Comparison of ENCODE assay signal across 14 cellular contexts in genomic region chr14:51445001-51445390, GRCh38.
DNase-seq lines count a peak whose midpoint lies in the region; ATAC-seq and TF ChIP-seq lines count a peak whose summit lies in the region.
"Had no signal": no experiment of that assay in that cellular context is flagged by ENCODE, and none has a peak within 500 bp of the region (broad histone marks: within the 10 kb centered on the region; RNA-seq: fewer than 3 reads in every experiment).

No MANE protein-coding gene starts in this region.

- H3K27ac Mint-ChIP-seq in neural crest cell (ENCODE audit: unreplicated experiment) = no peak overlapping the region
- H3K27ac Mint-ChIP-seq: CD8-positive, alpha-beta T cell had no signal

- no peaks in the 10 kb centered on the region for H3K9me3 Mint-ChIP-seq in neural crest cell
- H3K9me3 Mint-ChIP-seq: CD8-positive, alpha-beta T cell had no signal

- TF ChIP-seq CTCF in fibroblast of the aortic adventitia (IDR thresholded peaks at IDR 0.05; ENCODE audit: insufficient read depth, low read length) (no peak), neural crest cell (conservative IDR thresholded peaks at IDR 0.05) (no peak), WERI-Rb-1 (IDR thresholded peaks at IDR 0.05; ENCODE audit: low read depth, low read length) (no peak)

- DNase-seq in NCI-H446 treated with DMSO at 0.1 percent for 48 hours (lab: John Stamatoyannopoulos, UW) (peak; percentile 64), astrocyte of the hippocampus (ENCODE audit: low read depth, low spot score) (peak; percentile 48), fibroblast of the aortic adventitia (ENCODE audit: low read depth) (peak; percentile 67), neural crest cell (ENCODE audit: low read depth, low spot score) (no peak), left ventricle myocardium superior (no peak), WERI-Rb-1 (no peak)
- DNase-seq: BE2C; CD8-positive, alpha-beta T cell; GM23248 had no signal

- H3K36me3 ChIP-seq in WERI-Rb-1 = no peaks in the 10 kb centered on the region
- H3K36me3 ChIP-seq: BE2C had no signal

- no peaks in the 10 kb centered on the region for H3K27me3 ChIP-seq in WERI-Rb-1 (ENCODE audit: insufficient read depth, low read depth, severe bottlenecking)
- H3K27me3 ChIP-seq: BE2C had no signal

- no peaks in the 10 kb centered on the region for H3K36me3 Mint-ChIP-seq in neural crest cell (ENCODE audit: low read depth)
- H3K36me3 Mint-ChIP-seq: CD8-positive, alpha-beta T cell had no signal

- H3K4me1 Mint-ChIP-seq in neural crest cell = peaks cover 28% of the 10 kb centered on the region

- no peak overlapping the region for H3K4me3 ChIP-seq in fibroblast of the aortic adventitia (ENCODE audit: low read depth, low read length)
- H3K4me3 ChIP-seq in WERI-Rb-1 (ENCODE audit: low read depth, low read length) = no peak overlapping the region
- H3K4me3 ChIP-seq: A549, GM23248 had no signal

- H3K4me3 Mint-ChIP-seq in neural crest cell = peak overlapping the region; percentile 18
- H3K4me3 Mint-ChIP-seq: CD8-positive, alpha-beta T cell had no signal

- H3K27ac ChIP-seq in WERI-Rb-1 = no peak overlapping the region
- H3K27ac ChIP-seq: A549, C4-2B had no signal

- H3K27me3 Mint-ChIP-seq in neural crest cell (ENCODE audit: low read depth) = no peaks in the 10 kb centered on the region

- no peaks in the 10 kb centered on the region for H3K9me3 ChIP-seq in WERI-Rb-1 (ENCODE audit: severe bottlenecking)
- H3K9me3 ChIP-seq: A549, BE2C had no signal

- ATAC-seq in HG03460 (IDR thresholded peaks at IDR 0.05; ENCODE audit: unreplicated experiment) (no peak), left ventricle myocardium superior (no peak), GM21526 (IDR thresholded peaks at IDR 0.05; ENCODE audit: low FRiP score, unreplicated experiment) (no peak)
- ATAC-seq: A549; CD8-positive, alpha-beta T cell; HCT116 had no signal

- intact Hi-C loops in left ventricle myocardium superior (cut with micrococcal nuclease) = no loop called here

Comparison
In these comparisons a context has a peak if more than half of its experiments do, and no peak if none do; other contexts are left out.
1. DNase-seq: peak in NCI-H446 treated with DMSO at 0.1 percent for 48 hours (single experiment), astrocyte of the hippocampus (single experiment) and fibroblast of the aortic adventitia (single experiment); none in neural crest cell (single experiment), left ventricle myocardium superior (single experiment) and WERI-Rb-1 (single experiment).